ENCODE assay signal across 22 cellular contexts in genomic region chr1:65330021-65330420, GRCh38. TPM values are rescaled to one million over a fixed set of nuclear protein-coding genes. Genes with fewer than 3 reads are reported as not detected.
DNase-seq lines count a peak whose midpoint lies in the region; FAIRE-seq and TF ChIP-seq lines count a peak whose summit lies in the region.
"Had no signal": no experiment of that assay in that cellular context is flagged by ENCODE, and none has a peak within 500 bp of the region (broad histone marks: within the 10 kb centered on the region; RNA-seq: fewer than 3 reads in every experiment).

No MANE protein-coding gene starts in this region.

- no peaks in the 10 kb centered on the region for H3K27me3 ChIP-seq in dorsolateral prefrontal cortex
- H3K27me3 ChIP-seq in GM23248 (replicated peaks; ENCODE audit: insufficient read depth): no peaks in the 10 kb centered on the region
- H3K27me3 ChIP-seq: BLaER1 had no signal

- H3K9me3 ChIP-seq in GM23248 (ENCODE audit: low read depth): no peaks in the 10 kb centered on the region
- H3K9me3 ChIP-seq: BLaER1, Caco-2 had no signal

- no peaks in the 10 kb centered on the region for H3K36me3 ChIP-seq in GM23248 (ENCODE audit: low read depth)
- H3K36me3 ChIP-seq: BLaER1 had no signal

- no peak overlapping the region for H2AFZ ChIP-seq in GM23248

- WGBS in GM23248 (ENCODE audit: low coverage in 1 of 2, low lambda C conversion rate in 2 of 2, missing lambda C conversion rate in 2 of 2), 2 experiments: 70 to 83% methylated on average over 1 of the region's 1 CpG

- peaks cover 4% of the 10 kb centered on the region; the same call in 1 of the 2 replicates for H3F3A ChIP-seq in GM23248 (ENCODE audit: insufficient read depth)

- intact Hi-C loops in dorsolateral prefrontal cortex (cut with DNase I): no loop called here

- no peaks in the 10 kb centered on the region for H3K79me2 ChIP-seq in GM23248 (ENCODE audit: insufficient read depth)

- H3K4me2 ChIP-seq in GM23248 (ENCODE audit: unreplicated experiment): no peak overlapping the region
- H3K4me2 ChIP-seq: BLaER1 had no signal

- H3K9ac ChIP-seq in GM23248: no peak overlapping the region
- H3K9ac ChIP-seq: BLaER1 had no signal

- TF ChIP-seq POLR2A in GM12892 (IDR thresholded peaks at IDR 0.05; ENCODE audit: low read depth, low read length): no peak

- FAIRE-seq in HTR-8/SVneo (lab: Jason Lieb, UNC): no peak
- no peak for FAIRE-seq in GM12892 (lab: Jason Lieb, UNC)
- FAIRE-seq: A204.1, GM12878, GM18507 had no signal

- in situ Hi-C loops in G401 (cut with HindIII; ENCODE audit: low sequenced_read_pairs) (no loop called here), GM23248 (cut with MboI) (no loop called here)

- H4K20me1 ChIP-seq in GM23248 (ENCODE audit: insufficient read depth): no peaks in the 10 kb centered on the region
- H4K20me1 ChIP-seq: BLaER1 had no signal

- H3K27ac ChIP-seq in dorsolateral prefrontal cortex (peak overlapping the region in 52 of 59 donors; percentile 8 to 100 (median 68)), GM23248 (no peak overlapping the region)
- H3K27ac ChIP-seq: 22Rv1, BLaER1, C4-2B had no signal

- TF ChIP-seq CTCF in dorsolateral prefrontal cortex (IDR thresholded peaks at IDR 0.05 in 54 of 56, conservative IDR thresholded peaks at IDR 0.05 in 2 of 56; ENCODE audit: low read depth in 1 of 56, partially characterized antibody in 56 of 56): no peak

- H3K9me2 ChIP-seq in GM23248 (ENCODE audit: insufficient read depth): no peaks in the 10 kb centered on the region

- DNase-seq in G401 (ENCODE audit: low spot score): peak; percentile 70
- peak; percentile 28 for DNase-seq in cerebellum (ENCODE audit: low spot score)
- DNase-seq in dorsolateral prefrontal cortex: no peak
- DNase-seq in left kidney (ENCODE audit: low read depth, low spot score): peak; percentile 2
- no peak for DNase-seq in HTR-8/SVneo (ENCODE audit: insufficient read length, low spot score)
- DNase-seq in GM23248: no peak
- DNase-seq in GM12892 (ENCODE audit: insufficient read length): no peak
- no peak for DNase-seq in NCI-H446 treated with DMSO at 0.1 percent for 48 hours (lab: John Stamatoyannopoulos, UW)
- DNase-seq: Caco-2; CD4-positive, CD25-positive, alpha-beta regulatory T cell; CD8-positive, alpha-beta T cell; DMS153; DND-41; GDM1; H7; HCEC 1CT had no signal

- H3K4me3 ChIP-seq in dorsolateral prefrontal cortex (no peak overlapping the region), GM23248 (no peak overlapping the region)
- H3K4me3 ChIP-seq: BLaER1, GM12878 had no signal

- no peaks in the 10 kb centered on the region for H3K4me1 ChIP-seq in GM23248 (ENCODE audit: insufficient read depth)
- H3K4me1 ChIP-seq: BLaER1, Caco-2 had no signal

RNA-seq across cellular contexts. Expression of gene DNAJC6, which starts 20.7 kb away (rescaled TPM):
- total RNA-seq in G401 (2014; rRNA removed; shearing (Covaris generic)): 1.4 and 2.5 TPM in 2 replicates
- total RNA-seq in cerebellum (86.7 TPM), dorsolateral prefrontal cortex (100 to 1,000 TPM; 149 to 406 (median 315) TPM)
- total RNA-seq in GM23248 (2014; rRNA removed; shearing (Covaris generic)): 2.8 and 4.2 TPM in 2 replicates
- 2.5 TPM in 2 replicates for polyA plus RNA-seq in GM23248 (2016; fragmentation: Nextera tagmentation; extraction: Ambion mirVana)
- 0.47 TPM for polyA plus RNA-seq in GM12892 (2012; ENCODE audit: missing spikeins)

Comparison
In these comparisons a context has a peak if more than half of its experiments do, and no peak if none do; other contexts are left out.
1. DNase-seq: peak in G401 (single experiment), cerebellum (single experiment) and left kidney (single experiment); none in dorsolateral prefrontal cortex (0 of 10), HTR-8/SVneo (single experiment), GM23248 (single experiment), GM12892 (single experiment) and NCI-H446 treated with DMSO at 0.1 percent for 48 hours (single experiment).
2. RNA of gene DNAJC6, which starts 20.7 kb away (total RNA-seq): 149 to 406 TPM in dorsolateral prefrontal cortex and 86.7 TPM in cerebellum (single experiment); 2.8 to 4.2 TPM in GM23248 and 1.4 to 2.5 TPM in G401; every median in the first group is over 10 times any median in the second.